In genomic region chr12:108686753-108687152, GRCh38 we compare ENCODE assay signal across 14 cellular contexts. TPM values are rescaled to one million over a fixed set of nuclear protein-coding genes. Genes with fewer than 3 reads are reported as not detected.
DNase-seq lines count a peak whose midpoint lies in the region; ATAC-seq and TF ChIP-seq lines count a peak whose summit lies in the region.
"Had no signal": no experiment of that assay in that cellular context is flagged by ENCODE, and none has a peak within 500 bp of the region (broad histone marks: within the 10 kb centered on the region; RNA-seq: fewer than 3 reads in every experiment).

No MANE protein-coding gene starts in this region.

- WGBS in esophagus muscularis mucosa, result 44% methylated on average over 5 of the region's 6 CpGs

- intact Hi-C loops in Right ventricle myocardium inferior (cut with DNase I), result no loop called here
- intact Hi-C loops in cardiac septum (cut with DNase I), result no loop called here
- intact Hi-C loops in esophagus muscularis mucosa (cut with DNase I), result no loop called here
- intact Hi-C loops in vagina (cut with DNase I), result no loop called here

- TF ChIP-seq CTCF in esophagus muscularis mucosa (IDR thresholded peaks at IDR 0.05), result no peak
- TF ChIP-seq CTCF in neutrophil (IDR thresholded peaks at IDR 0.05), result no peak
- no peak for TF ChIP-seq CTCF in vagina (IDR thresholded peaks at IDR 0.05)

- TF ChIP-seq POLR2A in esophagus muscularis mucosa (IDR thresholded peaks at IDR 0.05; ENCODE audit: low read depth), result no peak
- no peak for TF ChIP-seq POLR2A in vagina (IDR thresholded peaks at IDR 0.05)

- H3K36me3 ChIP-seq in esophagus muscularis mucosa (no peaks in the 10 kb centered on the region), neutrophil (no peaks in the 10 kb centered on the region), vagina (no peaks in the 10 kb centered on the region), SJCRH30 (no peaks in the 10 kb centered on the region)

- TF ChIP-seq EP300 in esophagus muscularis mucosa (IDR thresholded peaks at IDR 0.05), result no peak

- H3K4me1 ChIP-seq in esophagus muscularis mucosa, result peaks cover 66 to 99% (median 93%) of the 10 kb centered on the region in 4 donors
- peaks cover 60 to 74% of the 10 kb centered on the region in 2 experiments for H3K4me1 ChIP-seq in neutrophil (ENCODE audit: control insufficient read depth in 1 of 2, insufficient read depth in 1 of 2, low read depth in 1 of 2, low read length in 1 of 2)
- peaks cover 56% of the 10 kb centered on the region for H3K4me1 ChIP-seq in vagina
- peaks cover 41% of the 10 kb centered on the region for H3K4me1 ChIP-seq in SJCRH30

- peak; percentile 38 for ATAC-seq in Right ventricle myocardium inferior

- no peak for DNase-seq in Right ventricle myocardium inferior (ENCODE audit: missing footprints)
- DNase-seq in cardiac septum (ENCODE audit: low spot score), result no peak
- DNase-seq in esophagus muscularis mucosa (ENCODE audit: extremely low spot score), result peak; percentile 91
- DNase-seq in vagina (ENCODE audit: extremely low spot score in 2 of 2), result no peak
- DNase-seq in SJCRH30, result no peak
- DNase-seq in HUDEP-2 (lab: John Stamatoyannopoulos, UW; ENCODE audit: unreplicated experiment in 76 of 76), result no peak
- DNase-seq in NCI-H69 (lab: John Stamatoyannopoulos, UW), result no peak
- DNase-seq: activated T-cell treated with anti-CD3 and anti-CD28 coated beads, Interleukin-2, amount 50 U/mL, for 1 hour; immature natural killer cell; NCI-H345; occipital lobe; testis; WERI-Rb-1 had no signal

- H3K27me3 ChIP-seq in esophagus muscularis mucosa (no peaks in the 10 kb centered on the region), neutrophil (no peaks in the 10 kb centered on the region), vagina (no peaks in the 10 kb centered on the region), SJCRH30 (no peaks in the 10 kb centered on the region)
- H3K27me3 ChIP-seq: testis had no signal

- H3K4me3 ChIP-seq in esophagus muscularis mucosa, result no peak overlapping the region
- H3K4me3 ChIP-seq in neutrophil (ENCODE audit: low read depth in 1 of 2, low read length in 1 of 2), result no peak overlapping the region
- H3K4me3 ChIP-seq in vagina, result no peak overlapping the region
- no peak overlapping the region for H3K4me3 ChIP-seq in SJCRH30
- H3K4me3 ChIP-seq: testis had no signal

- no peaks in the 10 kb centered on the region for H3K9me3 ChIP-seq in esophagus muscularis mucosa
- H3K9me3 ChIP-seq in neutrophil, result no peaks in the 10 kb centered on the region
- no peaks in the 10 kb centered on the region for H3K9me3 ChIP-seq in vagina
- H3K9me3 ChIP-seq in SJCRH30 (replicated peaks), result no peaks in the 10 kb centered on the region
- H3K9me3 ChIP-seq: testis had no signal

- peak overlapping the region; percentile 94 to 95 (median 94) for H3K27ac ChIP-seq in esophagus muscularis mucosa (replicated peaks in 1 of 4)
- H3K27ac ChIP-seq in neutrophil, result peak overlapping the region; percentile 61
- H3K27ac ChIP-seq in vagina, result peak overlapping the region; percentile 89
- H3K27ac ChIP-seq in SJCRH30, result no peak overlapping the region
- H3K27ac ChIP-seq: WERI-Rb-1 had no signal

RNA-seq across cellular contexts. Expression of gene CORO1C, which starts 44.6 kb away (rescaled TPM):
- 76.4 TPM for total RNA-seq in Right ventricle myocardium inferior
- total RNA-seq in cardiac septum, result 74.7 TPM
- 100 to 1,000 TPM; 221 to 441 (median 315) TPM for total RNA-seq in esophagus muscularis mucosa
- 189 TPM for total RNA-seq in vagina
- total RNA-seq in SJCRH30 (2014; rRNA removed; shearing (Covaris generic)), result 95.7 and 113 TPM in 2 replicates

RNA-seq across cellular contexts. Expression of gene SELPLG, which starts 53.1 kb away (rescaled TPM):
- total RNA-seq in Right ventricle myocardium inferior (4.9 TPM), cardiac septum (3.1 TPM), esophagus muscularis mucosa (10 to 100 TPM in 2 of 4 donors, 1 to 10 TPM in 2; 7.2 to 15.7 (median 10.0) TPM), vagina (14.2 TPM)
- 0.15 and 0.32 TPM in 2 replicates for total RNA-seq in SJCRH30 (2014; rRNA removed; shearing (Covaris generic))
